Comparison of ENCODE assay signal across 1 cellular context in genomic region chr19:4225902-4226301, GRCh38.
TF ChIP-seq lines count a peak whose summit lies in the region.

No MANE protein-coding gene starts in this region.

TF ChIP-seq in GM12878, 131 proteins besides CTCF, POLR2A, EP300 and RAD21:
- TF ChIP-seq BMI1 (IDR thresholded peaks at IDR 0.05; ENCODE audit: borderline replicate concordance): no peak
- peak; percentile 36 for TF ChIP-seq IKZF1 (conservative IDR thresholded peaks at IDR 0.05)
- peak; percentile 74; the same call in 1 of the 2 replicates for TF ChIP-seq EED (IDR thresholded peaks at IDR 0.05; ENCODE audit: low read depth)
- TF ChIP-seq IKZF2 (IDR thresholded peaks at IDR 0.05): peak in 1 of 2 experiments; percentile 40; a peak in 2 of 4 replicates
